26 cellular contexts compared by ENCODE assay signal in the genomic region with DNA sequence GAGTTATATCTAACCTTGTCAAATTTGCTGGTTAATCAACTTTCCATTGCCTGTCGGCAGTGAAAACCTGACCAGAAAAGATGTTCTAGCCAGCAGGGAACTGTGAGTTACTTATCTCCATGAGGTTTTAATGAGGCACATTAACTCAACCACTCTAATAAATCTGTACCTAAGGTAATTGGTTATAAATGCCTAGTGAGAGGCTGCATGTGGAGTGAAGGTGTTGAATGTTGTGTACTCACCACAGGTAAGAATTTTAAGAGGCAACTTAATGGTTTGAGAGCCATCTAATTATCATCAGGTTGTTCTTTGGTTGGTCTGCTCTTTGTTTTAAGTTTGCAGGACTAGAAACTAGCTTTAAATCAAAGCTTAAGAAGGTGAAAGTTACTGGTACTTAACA.
"Had no signal": no experiment of that assay in that cellular context is flagged by ENCODE, and none has a peak within 500 bp of the region (broad histone marks: within the 10 kb centered on the region; RNA-seq: fewer than 3 reads in every experiment).

No MANE protein-coding gene starts in this region.

- FAIRE-seq: endothelial cell of umbilical vein, kidney had no signal

- H3K4me1 ChIP-seq: breast epithelium, testis, transverse colon had no signal

- H3K36me3 ChIP-seq: breast epithelium, ovary, transverse colon had no signal

- H3K4me3 ChIP-seq: breast epithelium, ovary, skin epidermis, testis, transverse colon had no signal

- DNase-seq: activated B cell treated with CpG ODN at 0.5 μM for 24 hours; activated CD4-positive, alpha-beta T cell treated with anti-CD3 and anti-CD28 coated beads, Interleukin-2, amount 50 U/mL, for 1 hour; activated CD8-positive, alpha-beta T cell treated with anti-CD3 and anti-CD28 coated beads for 36 hours; activated gamma-delta T cell treated with Interleukin-2 at 50 U/mL for 16 hours; activated naive CD4-positive, alpha-beta T cell treated with anti-CD3 and anti-CD28 coated beads, Interleukin-2, amount 50 U/mL, for 16 hours; activated T-cell treated with anti-CD3 and anti-CD28 coated beads, Interleukin-2, amount 50 U/mL, for 4 hours; amygdala; central memory CD4-positive, alpha-beta T cell; head of caudate nucleus; hypothalamus; immature natural killer cell; kidney; left colon; midbrain; naive thymus-derived CD4-positive, alpha-beta T cell; ovary; stimulated activated CD4-positive, alpha-beta T cell treated with anti-CD3 and anti-CD28 coated beads, Interleukin-12 subunit alpha, Interleukin-12 subunit beta, amount 100 ng/mL, for 4 hours; stimulated activated CD4-positive, alpha-beta T cell treated with anti-CD3 and anti-CD28 coated beads, Interleukin-4, amount 100 ng/mL, for 1 hour; stimulated activated naive CD8-positive, alpha-beta T cell treated with anti-CD3 and anti-CD28 coated beads, Interleukin-15, Interleukin-2, amounts not matched to agents 100 U/mL and 50 U/mL, for 24 hours; testis; transverse colon had no signal

- H3K27ac ChIP-seq: breast epithelium, ovary, skin epidermis, testis, transverse colon had no signal

- ATAC-seq: activated CD8-positive, alpha-beta T cell treated with anti-CD3 and anti-CD28 coated beads for 36 hours; activated T-cell treated with anti-CD3 and anti-CD28 coated beads, Interleukin-2, amount 50 U/mL, for 4 hours; activated T-helper 17 cell treated with anti-CD3 and anti-CD28 coated beads, Interleukin-2, amount 50 U/mL, for 72 hours; left colon; naive thymus-derived CD4-positive, alpha-beta T cell; sciatic nerve; stimulated activated naive CD8-positive, alpha-beta T cell treated with anti-CD3 and anti-CD28 coated beads, Interleukin-15, Interleukin-2, amounts not matched to agents 100 U/mL and 50 U/mL, for 24 hours had no signal

- H3K27me3 ChIP-seq: breast epithelium, ovary, testis, transverse colon had no signal
